ENCODE assay signal across 17 cellular contexts in the genomic region with DNA sequence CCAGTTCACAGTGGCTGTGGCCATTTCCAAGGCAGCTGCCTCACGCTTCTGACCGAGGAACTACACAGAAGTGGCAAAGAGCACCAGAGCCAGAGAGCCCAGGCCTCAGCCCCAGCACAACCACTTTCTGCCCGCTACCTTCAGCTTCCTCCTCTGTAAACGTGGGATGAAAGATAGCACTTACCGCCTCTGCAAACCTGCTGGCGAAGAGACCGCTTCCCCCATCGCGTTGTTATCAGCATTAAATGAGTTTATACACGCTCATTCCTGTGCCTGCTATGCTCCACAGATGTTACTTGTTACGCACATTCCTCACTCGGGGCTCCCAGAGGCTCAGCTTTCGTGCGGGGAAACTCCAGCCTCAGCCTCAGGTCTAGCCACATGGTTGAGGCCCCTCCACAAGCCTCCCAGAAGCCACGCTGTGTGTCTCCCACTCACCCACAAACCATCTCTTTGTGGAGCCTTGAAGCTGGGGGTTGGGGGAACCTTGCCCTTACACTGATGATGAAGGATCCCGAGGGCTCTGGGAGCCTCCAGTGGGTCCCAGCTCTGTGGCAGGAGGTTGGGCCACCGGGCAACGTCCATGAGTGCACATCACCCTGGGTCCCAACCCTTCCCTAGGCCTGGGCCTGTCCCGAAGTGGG.
A peak's percentile ranks its signal among the peaks of the same experiment; 100 is the strongest.
DNase-seq lines count a peak whose midpoint lies in the region; TF ChIP-seq lines count a peak whose summit lies in the region.
"Had no signal": no experiment of that assay in that cellular context is flagged by ENCODE, and none has a peak within 500 bp of the region (broad histone marks: within the 10 kb centered on the region; RNA-seq: fewer than 3 reads in every experiment).

No MANE protein-coding gene starts in this region.

- H3K27me3 Mint-ChIP-seq in chondrocyte (ENCODE audit: low read depth) = no peaks in the 10 kb centered on the region
- H3K27me3 Mint-ChIP-seq in mesothelial cell of epicardium (ENCODE audit: low read depth) = no peaks in the 10 kb centered on the region

- H3K36me3 ChIP-seq in BLaER1 = peaks cover 48% of the 10 kb centered on the region; the same call in 1 of the 2 replicates
- H3K36me3 ChIP-seq: ovary had no signal

- no peak overlapping the region for H3K27ac Mint-ChIP-seq in chondrocyte (ENCODE audit: unreplicated experiment)
- no peak overlapping the region for H3K27ac Mint-ChIP-seq in mesothelial cell of epicardium

- H3K9me3 ChIP-seq in BLaER1 = no peaks in the 10 kb centered on the region
- H3K9me3 ChIP-seq: Caco-2, ovary had no signal

- peak; percentile 2 for DNase-seq in Daoy (ENCODE audit: low read depth)
- peak; percentile 83 for DNase-seq in chondrocyte (ENCODE audit: low spot score)
- peak; percentile 11 to 32 for DNase-seq in mesothelial cell of epicardium (ENCODE audit: low spot score in 2 of 2, unreplicated experiment in 2 of 2)
- no peak for DNase-seq in cerebellar nuclear complex (lab: John Stamatoyannopoulos, UW)
- DNase-seq in stimulated activated CD4-positive, alpha-beta T cell treated with anti-CD3 and anti-CD28 coated beads, Interleukin-4, amount 100 ng/mL, for 4 hours = no peak
- DNase-seq in NCI-H526 (lab: John Stamatoyannopoulos, UW) = no peak
- no peak for DNase-seq in NCI-H2081 (lab: John Stamatoyannopoulos, UW)
- DNase-seq: Caco-2; caudate nucleus; hippocampal formation; kidney glomerular epithelial cell; NCI-H187; SHP77 treated with DMSO at 0.1 percent for 48 hours; stimulated activated CD4-positive, alpha-beta T cell treated with anti-CD3 and anti-CD28 coated beads, Interleukin-2, amount 100 ng/mL, for 48 hours; T-helper 2 cell had no signal

- peak overlapping the region; percentile 18; the same call in 1 of the 2 replicates for H3K9ac ChIP-seq in BLaER1

- no peak overlapping the region for H3K27ac ChIP-seq in BLaER1
- H3K27ac ChIP-seq: ovary had no signal

- H3K4me1 Mint-ChIP-seq in chondrocyte (ENCODE audit: low read depth) (peaks cover 41% of the 10 kb centered on the region), mesothelial cell of epicardium (peaks cover 34% of the 10 kb centered on the region)

- no peak overlapping the region for H3K4me2 ChIP-seq in BLaER1

- H3K4me3 Mint-ChIP-seq in chondrocyte (ENCODE audit: unreplicated experiment) (no peak overlapping the region), mesothelial cell of epicardium (no peak overlapping the region)

- peaks cover 88% of the 10 kb centered on the region for H4K20me1 ChIP-seq in BLaER1

- TF ChIP-seq CTCF in chondrocyte (IDR thresholded peaks at IDR 0.05) = no peak
- TF ChIP-seq CTCF in mesothelial cell of epicardium (IDR thresholded peaks at IDR 0.05; ENCODE audit: unreplicated experiment) = no peak

- H3K4me3 ChIP-seq in BLaER1 = no peak overlapping the region
- H3K4me3 ChIP-seq: ovary had no signal

- H3K4me1 ChIP-seq in BLaER1 = peaks cover 40% of the 10 kb centered on the region

- H3K36me3 Mint-ChIP-seq in chondrocyte (ENCODE audit: low read depth) (no peaks in the 10 kb centered on the region), mesothelial cell of epicardium (no peaks in the 10 kb centered on the region)

- H3K9me3 Mint-ChIP-seq in chondrocyte (ENCODE audit: low read depth) = no peaks in the 10 kb centered on the region
- H3K9me3 Mint-ChIP-seq in mesothelial cell of epicardium = no peaks in the 10 kb centered on the region

- no peaks in the 10 kb centered on the region for H3K27me3 ChIP-seq in BLaER1
- H3K27me3 ChIP-seq: ovary had no signal

Comparison
In these comparisons a context has a peak if more than half of its experiments do, and no peak if none do; other contexts are left out.
1. DNase-seq: peak in Daoy (single experiment), chondrocyte (single experiment) and mesothelial cell of epicardium (2 of 2); none in cerebellar nuclear complex (0 of 2), stimulated activated CD4-positive, alpha-beta T cell treated with anti-CD3 and anti-CD28 coated beads, Interleukin-4, amount 100 ng/mL, for 4 hours (0 of 2), NCI-H526 (0 of 2) and NCI-H2081 (0 of 2).